Comparison of ENCODE assay signal across 16 cellular contexts in genomic region chr14:31930493-31931225, GRCh38.
DNase-seq lines count a peak whose midpoint lies in the region; ATAC-seq, FAIRE-seq and TF ChIP-seq lines count a peak whose summit lies in the region.
"Had no signal": no experiment of that assay in that cellular context is flagged by ENCODE, and none has a peak within 500 bp of the region (broad histone marks: within the 10 kb centered on the region; RNA-seq: fewer than 3 reads in every experiment).

No MANE protein-coding gene starts in this region.

- no TSS peak for BruUV-seq in A673 (replicated peaks; lab: Mats Ljungman, UMichigan)

- TF ChIP-seq CTCF in A673 (conservative IDR thresholded peaks at IDR 0.05; ENCODE audit: low read depth, low read length) (no peak), hepatocyte (IDR thresholded peaks at IDR 0.05; ENCODE audit: poor library complexity) (no peak), body of pancreas (IDR thresholded peaks at IDR 0.05) (no peak)

- H3K9me2 ChIP-seq in hepatocyte (replicated peaks; ENCODE audit: insufficient read depth) = no peaks in the 10 kb centered on the region

- H3K36me3 Mint-ChIP-seq in T-helper 17 cell (ENCODE audit: low read depth) = no peaks in the 10 kb centered on the region

- TF ChIP-seq POLR2A in body of pancreas (IDR thresholded peaks at IDR 0.05) (no peak), GM12891 (IDR thresholded peaks at IDR 0.05; ENCODE audit: low read depth, low read length) (no peak)

- ATAC-seq in GM18907 (IDR thresholded peaks at IDR 0.05; ENCODE audit: unreplicated experiment) (peak; percentile 51), T-helper 17 cell (no peak), GM18873 (IDR thresholded peaks at IDR 0.05; ENCODE audit: low FRiP score, unreplicated experiment) (no peak), body of pancreas (no peak), HG03565 (IDR thresholded peaks at IDR 0.05; ENCODE audit: unreplicated experiment) (no peak)

- POLR2A ChIA-PET in A673 (lab: Charles Lee; ENCODE audit: low non-redundant PET) = no interaction called here

- no peak overlapping the region for H3K4me2 ChIP-seq in hepatocyte

- no peak overlapping the region for H3K4me3 ChIP-seq in A673 (ENCODE audit: low read depth, low read length, poor library complexity, severe bottlenecking)
- no peak overlapping the region for H3K4me3 ChIP-seq in hepatocyte
- no peak overlapping the region for H3K4me3 ChIP-seq in body of pancreas
- H3K4me3 ChIP-seq: pancreas, vagina had no signal

- no peak overlapping the region for H2AFZ ChIP-seq in hepatocyte

- no peaks in the 10 kb centered on the region for H3K79me2 ChIP-seq in hepatocyte

- H3K36me3 ChIP-seq in A673 (ENCODE audit: insufficient read depth, low read length, poor library complexity, severe bottlenecking) (no peaks in the 10 kb centered on the region), hepatocyte (replicated peaks; ENCODE audit: insufficient read depth, low read depth) (no peaks in the 10 kb centered on the region), body of pancreas (replicated peaks in 1 of 2; ENCODE audit: insufficient read depth in 1 of 2, low read depth in 2 of 2) (no peaks in the 10 kb centered on the region)
- H3K36me3 ChIP-seq: pancreas, vagina had no signal

- H4K20me1 ChIP-seq in hepatocyte (ENCODE audit: insufficient read depth, poor library complexity, severe bottlenecking) = no peaks in the 10 kb centered on the region

- H3K4me1 ChIP-seq in A673 (ENCODE audit: insufficient read depth, low read length, poor library complexity, severe bottlenecking) (peaks cover 10% of the 10 kb centered on the region), hepatocyte (ENCODE audit: insufficient read depth) (peaks cover 18% of the 10 kb centered on the region), body of pancreas (peaks cover 6% of the 10 kb centered on the region)
- H3K4me1 ChIP-seq: pancreas had no signal

- no peaks in the 10 kb centered on the region for H3K9me3 ChIP-seq in A673 (ENCODE audit: low read depth, low read length, poor library complexity, severe bottlenecking)
- no peaks in the 10 kb centered on the region for H3K9me3 ChIP-seq in T-helper 17 cell (ENCODE audit: control insufficient read depth, low read length, poor library complexity, severe bottlenecking)
- no peaks in the 10 kb centered on the region for H3K9me3 ChIP-seq in hepatocyte (ENCODE audit: low read depth)
- no peaks in the 10 kb centered on the region for H3K9me3 ChIP-seq in body of pancreas
- H3K9me3 ChIP-seq: pancreas, vagina had no signal

- no peaks in the 10 kb centered on the region for H3K27me3 ChIP-seq in A673 (replicated peaks; ENCODE audit: insufficient read depth, low read depth, low read length, poor library complexity)
- no peaks in the 10 kb centered on the region for H3K27me3 ChIP-seq in hepatocyte
- H3K27me3 ChIP-seq in body of pancreas = no peaks in the 10 kb centered on the region
- H3K27me3 ChIP-seq: pancreas, vagina had no signal

- intact Hi-C loops in A673 (cut with micrococcal nuclease; ENCODE audit: unreplicated experiment) = loop anchor here (10.0 kb wide), 1 partner anchor 144 kb away; the partner anchor contains the start of gene ARHGAP5
- intact Hi-C loops in body of pancreas (cut with DNase I) = no loop called here

- no peak overlapping the region for H3K4me3 Mint-ChIP-seq in T-helper 17 cell
- H3K4me3 Mint-ChIP-seq: activated T-cell treated with anti-CD3 and anti-CD28 coated beads, Interleukin-2, amount 50 U/mL, for 24 hours; B cell; IgD-negative memory B cell had no signal

- H3K4me1 Mint-ChIP-seq in T-helper 17 cell = peaks cover 29% of the 10 kb centered on the region
- H3K4me1 Mint-ChIP-seq: B cell had no signal

- 66% methylated on average over 2 of the region's 2 CpGs for WGBS in hepatocyte (ENCODE audit: low lambda C conversion rate, missing lambda C conversion rate)
- 86 to 91% methylated on average over 2 of the region's 2 CpGs for WGBS in body of pancreas, 2 donors

- CTCF ChIA-PET in A673 (lab: Charles Lee) = no interaction called here

- no peak for FAIRE-seq in GM12891 (lab: Jason Lieb, UNC)
- FAIRE-seq: pancreas had no signal

- H3K27ac ChIP-seq in A673 (ENCODE audit: low read depth, low read length, poor library complexity, severe bottlenecking) = no peak overlapping the region
- H3K27ac ChIP-seq in hepatocyte = peak overlapping the region; percentile 63
- H3K27ac ChIP-seq in body of pancreas = no peak overlapping the region
- H3K27ac ChIP-seq: pancreas, vagina had no signal

- no peaks in the 10 kb centered on the region for H3K27me3 Mint-ChIP-seq in T-helper 17 cell
- H3K27me3 Mint-ChIP-seq: activated T-cell treated with anti-CD3 and anti-CD28 coated beads, Interleukin-2, amount 50 U/mL, for 24 hours; B cell; IgD-negative memory B cell had no signal

- H3K27ac Mint-ChIP-seq in T-helper 17 cell = peak overlapping the region; percentile 27
- H3K27ac Mint-ChIP-seq: activated T-cell treated with anti-CD3 and anti-CD28 coated beads, Interleukin-2, amount 50 U/mL, for 24 hours; B cell had no signal

- peak; percentile 37 for DNase-seq in A673 (ENCODE audit: low spot score)
- no peak for DNase-seq in T-helper 17 cell
- peak; percentile 23 for DNase-seq in hepatocyte (ENCODE audit: low spot score)
- no peak for DNase-seq in body of pancreas
- no peak for DNase-seq in GM12891 (ENCODE audit: insufficient read length, low spot score)
- DNase-seq: activated T-cell treated with anti-CD3 and anti-CD28 coated beads, Interleukin-2, amount 50 U/mL, for 24 hours; aorta; NCI-H1694; NCI-H748 treated with DMSO at 0.1 percent for 48 hours; pancreas had no signal

TF ChIP-seq in GM12891, 5 proteins besides CTCF, POLR2A, EP300 and RAD21:
- TF ChIP-seq SPI1 (IDR thresholded peaks at IDR 0.05; ENCODE audit: low read depth, low read length) (no peak), POLR2AphosphoS5 (IDR thresholded peaks at IDR 0.05; ENCODE audit: low read depth, low read length) (no peak), PAX5 (IDR thresholded peaks at IDR 0.05; ENCODE audit: insufficient read depth, low read length, severe bottlenecking) (no peak), TAF1 (IDR thresholded peaks at IDR 0.05; ENCODE audit: low read depth, low read length) (no peak), POU2F2 (IDR thresholded peaks at IDR 0.05; ENCODE audit: low read depth, low read length) (no peak)

Comparison
In these comparisons a context has a peak if more than half of its experiments do, and no peak if none do; other contexts are left out.
1. DNase-seq: peak in A673 (single experiment) and hepatocyte (single experiment); none in T-helper 17 cell (0 of 3), body of pancreas (0 of 4) and GM12891 (single experiment).